ENCODE assay signal across 10 cellular contexts in genomic region chr16:2028620-2029220, GRCh38. TPM values are rescaled to one million over a fixed set of nuclear protein-coding genes. Genes with fewer than 3 reads are reported as not detected.
DNase-seq lines count a peak whose midpoint lies in the region; ATAC-seq and TF ChIP-seq lines count a peak whose summit lies in the region.
"Had no signal": no experiment of that assay in that cellular context is flagged by ENCODE, and none has a peak within 500 bp of the region (broad histone marks: within the 10 kb centered on the region; RNA-seq: fewer than 3 reads in every experiment).

No MANE protein-coding gene starts in this region.

- no peak for TF ChIP-seq CTCF in hepatocyte (IDR thresholded peaks at IDR 0.05; ENCODE audit: poor library complexity)

- H3K27me3 ChIP-seq in hepatocyte, result no peaks in the 10 kb centered on the region
- H3K27me3 ChIP-seq in subcutaneous abdominal adipose tissue (ENCODE audit: control insufficient read depth in 5 of 5, insufficient read depth in 4 of 5, low read length in 5 of 5), result no peaks in the 10 kb centered on the region
- no peaks in the 10 kb centered on the region for H3K27me3 ChIP-seq in naive thymus-derived CD4-positive, alpha-beta T cell (ENCODE audit: control insufficient read depth in 2 of 2, insufficient read depth in 2 of 2, low read length in 2 of 2)

- no peaks in the 10 kb centered on the region for H3K9me3 ChIP-seq in hepatocyte (ENCODE audit: low read depth)
- H3K9me3 ChIP-seq in subcutaneous abdominal adipose tissue (ENCODE audit: control insufficient read depth in 5 of 5, low read length in 5 of 5), result no peaks in the 10 kb centered on the region
- H3K9me3 ChIP-seq in naive thymus-derived CD4-positive, alpha-beta T cell (ENCODE audit: control insufficient read depth in 2 of 3, low read length in 3 of 3), result no peaks in the 10 kb centered on the region

- no peak overlapping the region for H3K27ac Mint-ChIP-seq in naive thymus-derived CD4-positive, alpha-beta T cell
- H3K27ac Mint-ChIP-seq: activated CD8-positive, alpha-beta T cell treated with anti-CD3 and anti-CD28 coated beads, Interleukin-2, amount 10 ng/mL, durations not matched to agents 7 days and 5 days; memory B cell had no signal

- H3K27ac ChIP-seq in hepatocyte (no peak overlapping the region), subcutaneous abdominal adipose tissue (ENCODE audit: low read depth, low read length) (peak overlapping the region; percentile 14)
- H3K27ac ChIP-seq in naive thymus-derived CD4-positive, alpha-beta T cell (ENCODE audit: low read depth, low read length), result no peak overlapping the region

- H3K4me2 ChIP-seq in hepatocyte, result peak overlapping the region; percentile 97

- WGBS in hepatocyte (ENCODE audit: low lambda C conversion rate, missing lambda C conversion rate), result 90% methylated on average over 11 of the region's 18 CpGs

- DNase-seq in DMS53 (lab: John Stamatoyannopoulos, UW) (peak; percentile 44), DMS53 treated with DMSO at 0.1 percent for 48 hours (lab: John Stamatoyannopoulos, UW; ENCODE audit: unreplicated experiment) (no peak), hepatocyte (ENCODE audit: low spot score) (no peak)
- DNase-seq in naive thymus-derived CD4-positive, alpha-beta T cell, result no peak
- DNase-seq: activated CD8-positive, alpha-beta T cell treated with anti-CD3 and anti-CD28 coated beads, Interleukin-2, amount 10 ng/mL, durations not matched to agents 7 days and 5 days; activated gamma-delta T cell had no signal

- peaks cover 0 to 26% (median 0%) of the 10 kb centered on the region in 5 donors for H3K27me3 Mint-ChIP-seq in naive thymus-derived CD4-positive, alpha-beta T cell

- peaks cover 0 to 2% (median 0%) of the 10 kb centered on the region in 11 donors for H3K9me3 Mint-ChIP-seq in naive thymus-derived CD4-positive, alpha-beta T cell
- H3K9me3 Mint-ChIP-seq: memory B cell had no signal

- POLR2A ChIA-PET in naive thymus-derived CD4-positive, alpha-beta T cell (lab: Charles Lee), result interaction anchor here (0.7 to 2.3 kb wide), 2 partner anchors 112 to 1901 kb away, joined by 3 to 8 read pairs; no protein-coding TSS in a partner anchor

- no peak overlapping the region for H2AFZ ChIP-seq in hepatocyte

- peaks cover 35% of the 10 kb centered on the region for H3K4me1 ChIP-seq in hepatocyte (ENCODE audit: insufficient read depth)
- H3K4me1 ChIP-seq in subcutaneous abdominal adipose tissue (ENCODE audit: control insufficient read depth in 5 of 5, insufficient read depth in 5 of 5, low read length in 5 of 5), result peaks cover 4 to 86% (median 63%) of the 10 kb centered on the region in 5 donors
- peaks cover 4 to 12% of the 10 kb centered on the region in 2 donors for H3K4me1 ChIP-seq in naive thymus-derived CD4-positive, alpha-beta T cell (ENCODE audit: control insufficient read depth in 2 of 2, insufficient read depth in 2 of 2, low read length in 2 of 2)

- H3K36me3 Mint-ChIP-seq in naive thymus-derived CD4-positive, alpha-beta T cell, result no peaks in the 10 kb centered on the region
- H3K36me3 Mint-ChIP-seq: memory B cell had no signal

- H3K4me1 Mint-ChIP-seq in naive thymus-derived CD4-positive, alpha-beta T cell, result peaks cover 6 to 20% (median 15%) of the 10 kb centered on the region in 7 donors

- no peak overlapping the region for H3K4me3 ChIP-seq in hepatocyte
- H3K4me3 ChIP-seq in subcutaneous abdominal adipose tissue (ENCODE audit: low read depth in 1 of 5, low read length in 5 of 5), result peak overlapping the region; percentile 13 to 89 (median 80)
- H3K4me3 ChIP-seq in naive thymus-derived CD4-positive, alpha-beta T cell (ENCODE audit: low read length), result no peak overlapping the region

- H4K20me1 ChIP-seq in hepatocyte (ENCODE audit: insufficient read depth, poor library complexity, severe bottlenecking), result peaks cover 8% of the 10 kb centered on the region

- CTCF ChIA-PET in naive thymus-derived CD4-positive, alpha-beta T cell (lab: Charles Lee), result no interaction called here

- intact Hi-C loops in naive thymus-derived CD4-positive, alpha-beta T cell (cut with micrococcal nuclease), result no loop called here

- H3K36me3 ChIP-seq in hepatocyte (replicated peaks; ENCODE audit: insufficient read depth, low read depth), result no peaks in the 10 kb centered on the region
- peaks cover 0 to 10% (median 7%) of the 10 kb centered on the region in 5 donors for H3K36me3 ChIP-seq in subcutaneous abdominal adipose tissue (ENCODE audit: control insufficient read depth in 5 of 5, insufficient read depth in 5 of 5, low read length in 5 of 5)
- no peaks in the 10 kb centered on the region for H3K36me3 ChIP-seq in naive thymus-derived CD4-positive, alpha-beta T cell (ENCODE audit: control insufficient read depth in 2 of 3, insufficient read depth in 3 of 3, low read length in 3 of 3)

- peak overlapping the region in 2 of 5 donors; percentile 9 to 64 for H3K9ac ChIP-seq in subcutaneous abdominal adipose tissue (ENCODE audit: low read length in 5 of 5)

- H3K79me2 ChIP-seq in hepatocyte, result peaks cover 26% of the 10 kb centered on the region

- no peaks in the 10 kb centered on the region for H3K9me2 ChIP-seq in hepatocyte (replicated peaks; ENCODE audit: insufficient read depth)

- H3K4me3 Mint-ChIP-seq in naive thymus-derived CD4-positive, alpha-beta T cell, result no peak overlapping the region
- H3K4me3 Mint-ChIP-seq: activated CD8-positive, alpha-beta T cell treated with anti-CD3 and anti-CD28 coated beads, Interleukin-2, amount 10 ng/mL, durations not matched to agents 7 days and 5 days; memory B cell had no signal

- ATAC-seq in naive thymus-derived CD4-positive, alpha-beta T cell, result no peak
- ATAC-seq in GM18870 (IDR thresholded peaks at IDR 0.05; ENCODE audit: unreplicated experiment), result no peak
- ATAC-seq: activated CD8-positive, alpha-beta T cell treated with anti-CD3 and anti-CD28 coated beads, Interleukin-2, amount 10 ng/mL, durations not matched to agents 7 days and 5 days had no signal

RNA-seq across cellular contexts. Expression of gene NHERF2, which starts 2.0 kb away (rescaled TPM):
- 25.9 and 29.6 TPM in 2 replicates for total RNA-seq in hepatocyte
- 37.7 and 43.8 TPM in 2 replicates for polyA plus RNA-seq in hepatocyte
- 1 to 10 TPM; 2.5 to 3.8 (median 3.6) TPM for total RNA-seq in naive thymus-derived CD4-positive, alpha-beta T cell
- under 1 TPM; 0.33 to 0.56 TPM for polyA plus RNA-seq in naive thymus-derived CD4-positive, alpha-beta T cell

RNA-seq across cellular contexts. Expression of gene NPW, which starts 9.1 kb away (rescaled TPM):
- total RNA-seq in hepatocyte, result 2.7 and 4.1 TPM in 2 replicates
- polyA plus RNA-seq in hepatocyte, result 45.2 and 57.6 TPM in 2 replicates
- total RNA-seq in naive thymus-derived CD4-positive, alpha-beta T cell, result 1 to 10 TPM in 1 of 5 experiments, under 1 TPM in 1, not detected in 3; 0.53 to 1.7 TPM
- not detected for polyA plus RNA-seq in naive thymus-derived CD4-positive, alpha-beta T cell
- total RNA-seq: bronchial epithelial cell had no signal

RNA-seq across cellular contexts. Expression of gene NTHL1, which starts 18.9 kb away (rescaled TPM):
- 19.6 and 20.2 TPM in 2 replicates for total RNA-seq in hepatocyte
- polyA plus RNA-seq in hepatocyte, result 23.4 and 28.5 TPM in 2 replicates
- 10 to 100 TPM in 1 of 5 experiments, 1 to 10 TPM in 4; 4.4 to 27.0 (median 7.5) TPM for total RNA-seq in naive thymus-derived CD4-positive, alpha-beta T cell
- 10 to 100 TPM; 16.3 to 17.5 TPM for polyA plus RNA-seq in naive thymus-derived CD4-positive, alpha-beta T cell

RNA-seq across cellular contexts. Expression of gene TSC2, which starts 19.1 kb away (rescaled TPM):
- total RNA-seq in hepatocyte, result 39.5 and 41.8 TPM in 2 replicates
- polyA plus RNA-seq in hepatocyte, result 78.7 and 113 TPM in 2 replicates
- total RNA-seq in naive thymus-derived CD4-positive, alpha-beta T cell, result 100 to 1,000 TPM; 126 to 155 (median 147) TPM
- 10 to 100 TPM; 27.5 to 53.6 TPM for polyA plus RNA-seq in naive thymus-derived CD4-positive, alpha-beta T cell

RNA-seq across cellular contexts. Expression of gene ZNF598, which starts 19.1 kb away (rescaled TPM):
- total RNA-seq in hepatocyte, result 22.8 and 42.6 TPM in 2 replicates
- polyA plus RNA-seq in hepatocyte, result 29.5 and 36.8 TPM in 2 replicates
- total RNA-seq in naive thymus-derived CD4-positive, alpha-beta T cell, result 10 to 100 TPM; 44.3 to 63.2 (median 49.8) TPM
- 1 to 10 TPM; 1.9 to 9.4 TPM for polyA plus RNA-seq in naive thymus-derived CD4-positive, alpha-beta T cell

Comparison
In these comparisons a context has a peak if more than half of its experiments do, and no peak if none do; other contexts are left out.
1. H3K4me3 ChIP-seq: peak in subcutaneous abdominal adipose tissue (5 of 5); none in hepatocyte (single experiment) and naive thymus-derived CD4-positive, alpha-beta T cell (single experiment).